Comparison of ENCODE assay signal across 1 cellular context in the genomic region with DNA sequence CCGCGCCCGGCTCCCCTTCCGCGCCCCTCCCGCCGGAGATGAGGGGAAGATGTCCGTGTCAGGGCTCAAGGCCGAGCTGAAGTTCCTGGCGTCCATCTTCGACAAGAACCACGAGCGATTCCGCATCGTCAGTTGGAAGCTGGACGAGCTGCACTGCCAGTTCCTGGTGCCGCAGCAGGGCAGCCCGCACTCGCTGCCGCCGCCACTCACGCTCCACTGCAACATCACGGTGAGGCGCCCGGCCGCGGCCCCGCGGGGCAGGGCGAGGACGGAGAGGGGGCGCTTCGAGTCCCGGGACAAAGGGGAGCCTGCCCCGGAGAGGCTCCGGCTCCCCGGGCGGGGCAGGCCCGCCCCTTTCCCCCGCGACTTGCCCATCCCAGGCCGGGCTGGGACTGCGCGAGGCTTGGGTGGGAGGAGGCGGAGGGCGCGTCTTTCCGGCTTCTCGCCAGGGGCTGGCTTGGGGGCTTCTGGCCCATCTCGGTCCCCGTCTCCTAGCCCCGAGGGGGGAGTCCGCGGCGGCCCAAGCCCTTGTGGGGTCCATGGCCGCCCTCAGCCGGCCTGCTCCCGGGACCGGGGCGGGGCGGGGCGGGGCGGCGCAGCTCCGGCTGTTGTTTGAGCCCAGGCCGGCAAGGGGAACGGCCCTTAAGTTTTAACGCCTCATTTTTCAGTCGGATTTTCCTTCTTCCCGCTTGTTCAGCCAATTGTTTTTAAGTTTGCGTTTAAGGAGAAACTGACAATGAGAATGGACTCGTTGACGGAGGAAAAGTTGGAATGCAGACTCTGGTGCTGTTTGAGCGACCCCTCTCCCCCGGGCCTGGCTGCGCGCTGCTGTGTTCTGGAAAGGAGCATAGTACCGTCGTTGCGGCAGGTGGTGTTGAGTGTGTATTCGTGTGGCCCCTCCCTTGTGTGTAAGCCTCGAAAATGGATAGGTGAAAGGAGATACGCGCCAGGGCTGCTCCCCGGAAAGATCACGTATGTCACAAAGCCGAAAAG.
TF ChIP-seq lines count a peak whose summit lies in the region.

No MANE protein-coding gene starts in this region.

TF ChIP-seq in HepG2, 621 proteins besides CTCF, POLR2A, EP300 and RAD21 (continued from another document):
- TF ChIP-seq, protein P1, sequence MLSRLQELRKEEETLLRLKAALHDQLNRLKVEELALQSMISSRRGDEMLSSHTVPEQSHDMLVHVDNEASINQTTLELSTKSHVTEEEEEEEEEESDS (CRISPR knock-in tag; IDR thresholded peaks at IDR 0.05; ENCODE audit: borderline replicate concordance): 0 out of 2 replicates have a peak, but pooled peaks have one; percentile 13
- TF ChIP-seq ZNF550 (CRISPR knock-in tag; IDR thresholded peaks at IDR 0.05; ENCODE audit: borderline replicate concordance): no peak
- 0 out of 2 replicates have a peak, but pooled peaks have one; percentile 33 for TF ChIP-seq ZNF761 (CRISPR knock-in tag; conservative IDR thresholded peaks at IDR 0.05)
- TF ChIP-seq, protein P2, sequence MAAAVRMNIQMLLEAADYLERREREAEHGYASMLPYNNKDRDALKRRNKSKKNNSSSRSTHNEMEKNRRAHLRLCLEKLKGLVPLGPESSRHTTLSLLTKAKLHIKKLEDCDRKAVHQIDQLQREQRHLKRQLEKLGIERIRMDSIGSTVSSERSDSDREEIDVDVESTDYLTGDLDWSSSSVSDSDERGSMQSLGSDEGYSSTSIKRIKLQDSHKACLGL (CRISPR knock-in tag; IDR thresholded peaks at IDR 0.05): 0 out of 2 replicates have a peak, but pooled peaks have one; percentile 47
- TF ChIP-seq, protein P3, sequence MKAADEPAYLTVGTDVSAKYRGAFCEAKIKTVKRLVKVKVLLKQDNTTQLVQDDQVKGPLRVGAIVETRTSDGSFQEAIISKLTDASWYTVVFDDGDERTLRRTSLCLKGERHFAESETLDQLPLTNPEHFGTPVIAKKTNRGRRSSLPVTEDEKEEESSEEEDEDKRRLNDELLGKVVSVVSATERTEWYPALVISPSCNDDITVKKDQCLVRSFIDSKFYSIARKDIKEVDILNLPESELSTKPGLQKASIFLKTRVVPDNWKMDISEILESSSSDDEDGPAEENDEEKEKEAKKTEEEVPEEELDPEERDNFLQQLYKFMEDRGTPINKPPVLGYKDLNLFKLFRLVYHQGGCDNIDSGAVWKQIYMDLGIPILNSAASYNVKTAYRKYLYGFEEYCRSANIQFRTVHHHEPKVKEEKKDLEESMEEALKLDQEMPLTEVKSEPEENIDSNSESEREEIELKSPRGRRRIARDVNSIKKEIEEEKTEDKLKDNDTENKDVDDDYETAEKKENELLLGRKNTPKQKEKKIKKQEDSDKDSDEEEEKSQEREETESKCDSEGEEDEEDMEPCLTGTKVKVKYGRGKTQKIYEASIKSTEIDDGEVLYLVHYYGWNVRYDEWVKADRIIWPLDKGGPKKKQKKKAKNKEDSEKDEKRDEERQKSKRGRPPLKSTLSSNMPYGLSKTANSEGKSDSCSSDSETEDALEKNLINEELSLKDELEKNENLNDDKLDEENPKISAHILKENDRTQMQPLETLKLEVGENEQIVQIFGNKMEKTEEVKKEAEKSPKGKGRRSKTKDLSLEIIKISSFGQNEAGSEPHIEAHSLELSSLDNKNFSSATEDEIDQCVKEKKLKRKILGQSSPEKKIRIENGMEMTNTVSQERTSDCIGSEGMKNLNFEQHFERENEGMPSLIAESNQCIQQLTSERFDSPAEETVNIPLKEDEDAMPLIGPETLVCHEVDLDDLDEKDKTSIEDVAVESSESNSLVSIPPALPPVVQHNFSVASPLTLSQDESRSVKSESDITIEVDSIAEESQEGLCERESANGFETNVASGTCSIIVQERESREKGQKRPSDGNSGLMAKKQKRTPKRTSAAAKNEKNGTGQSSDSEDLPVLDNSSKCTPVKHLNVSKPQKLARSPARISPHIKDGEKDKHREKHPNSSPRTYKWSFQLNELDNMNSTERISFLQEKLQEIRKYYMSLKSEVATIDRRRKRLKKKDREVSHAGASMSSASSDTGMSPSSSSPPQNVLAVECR (CRISPR knock-in tag; IDR thresholded peaks at IDR 0.05; ENCODE audit: borderline replicate concordance): peak; percentile 56
- TF ChIP-seq, protein P4, sequence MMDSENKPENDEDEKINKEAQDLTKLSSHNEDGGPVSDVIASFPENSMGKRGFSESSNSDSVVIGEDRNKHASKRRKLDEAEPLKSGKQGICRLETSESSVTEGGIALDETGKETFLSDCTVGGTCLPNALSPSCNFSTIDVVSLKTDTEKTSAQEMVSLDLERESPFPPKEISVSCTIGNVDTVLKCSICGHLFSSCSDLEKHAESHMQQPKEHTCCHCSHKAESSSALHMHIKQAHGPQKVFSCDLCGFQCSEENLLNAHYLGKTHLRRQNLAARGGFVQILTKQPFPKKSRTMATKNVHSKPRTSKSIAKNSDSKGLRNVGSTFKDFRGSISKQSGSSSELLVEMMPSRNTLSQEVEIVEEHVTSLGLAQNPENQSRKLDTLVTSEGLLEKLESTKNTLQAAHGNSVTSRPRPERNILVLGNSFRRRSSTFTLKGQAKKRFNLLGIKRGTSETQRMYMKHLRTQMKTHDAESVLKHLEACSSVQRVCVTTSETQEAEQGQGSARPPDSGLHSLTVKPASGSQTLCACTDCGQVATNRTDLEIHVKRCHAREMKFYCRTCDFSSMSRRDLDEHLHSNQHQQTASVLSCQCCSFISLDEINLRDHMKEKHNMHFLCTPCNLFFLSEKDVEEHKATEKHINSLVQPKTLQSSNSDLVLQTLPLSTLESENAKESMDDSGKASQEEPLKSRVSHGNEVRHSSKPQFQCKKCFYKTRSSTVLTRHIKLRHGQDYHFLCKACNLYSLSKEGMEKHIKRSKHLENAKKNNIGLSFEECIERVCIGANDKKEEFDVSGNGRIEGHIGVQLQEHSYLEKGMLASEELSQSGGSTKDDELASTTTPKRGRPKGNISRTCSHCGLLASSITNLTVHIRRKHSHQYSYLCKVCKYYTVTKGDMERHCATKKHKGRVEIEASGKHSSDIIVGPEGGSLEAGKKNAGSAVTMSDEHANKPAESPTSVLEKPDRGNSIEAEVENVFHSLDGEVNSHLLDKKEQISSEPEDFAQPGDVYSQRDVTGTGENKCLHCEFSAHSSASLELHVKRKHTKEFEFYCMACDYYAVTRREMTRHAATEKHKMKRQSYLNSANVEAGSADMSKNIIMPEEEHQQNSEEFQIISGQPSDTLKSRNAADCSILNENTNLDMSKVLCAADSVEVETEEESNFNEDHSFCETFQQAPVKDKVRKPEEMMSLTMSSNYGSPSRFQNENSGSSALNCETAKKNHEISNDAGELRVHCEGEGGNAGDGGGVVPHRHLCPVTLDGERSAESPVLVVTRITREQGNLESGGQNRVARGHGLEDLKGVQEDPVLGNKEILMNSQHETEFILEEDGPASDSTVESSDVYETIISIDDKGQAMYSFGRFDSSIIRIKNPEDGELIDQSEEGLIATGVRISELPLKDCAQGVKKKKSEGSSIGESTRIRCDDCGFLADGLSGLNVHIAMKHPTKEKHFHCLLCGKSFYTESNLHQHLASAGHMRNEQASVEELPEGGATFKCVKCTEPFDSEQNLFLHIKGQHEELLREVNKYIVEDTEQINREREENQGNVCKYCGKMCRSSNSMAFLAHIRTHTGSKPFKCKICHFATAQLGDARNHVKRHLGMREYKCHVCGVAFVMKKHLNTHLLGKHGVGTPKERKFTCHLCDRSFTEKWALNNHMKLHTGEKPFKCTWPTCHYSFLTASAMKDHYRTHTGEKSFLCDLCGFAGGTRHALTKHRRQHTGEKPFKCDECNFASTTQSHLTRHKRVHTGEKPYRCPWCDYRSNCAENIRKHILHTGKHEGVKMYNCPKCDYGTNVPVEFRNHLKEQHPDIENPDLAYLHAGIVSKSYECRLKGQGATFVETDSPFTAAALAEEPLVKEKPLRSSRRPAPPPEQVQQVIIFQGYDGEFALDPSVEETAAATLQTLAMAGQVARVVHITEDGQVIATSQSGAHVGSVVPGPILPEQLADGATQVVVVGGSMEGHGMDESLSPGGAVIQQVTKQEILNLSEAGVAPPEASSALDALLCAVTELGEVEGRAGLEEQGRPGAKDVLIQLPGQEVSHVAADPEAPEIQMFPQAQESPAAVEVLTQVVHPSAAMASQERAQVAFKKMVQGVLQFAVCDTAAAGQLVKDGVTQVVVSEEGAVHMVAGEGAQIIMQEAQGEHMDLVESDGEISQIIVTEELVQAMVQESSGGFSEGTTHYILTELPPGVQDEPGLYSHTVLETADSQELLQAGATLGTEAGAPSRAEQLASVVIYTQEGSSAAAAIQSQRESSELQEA (CRISPR knock-in tag; IDR thresholded peaks at IDR 0.05; ENCODE audit: not compliant biosample characterization): no peak
- TF ChIP-seq ZNF891 (CRISPR knock-in tag; IDR thresholded peaks at IDR 0.05): no peak
- no peak for TF ChIP-seq ZNF790 (CRISPR knock-in tag; IDR thresholded peaks at IDR 0.05; ENCODE audit: borderline replicate concordance)
- TF ChIP-seq ZBTB20 (CRISPR knock-in tag; IDR thresholded peaks at IDR 0.05; ENCODE audit: borderline replicate concordance, low read depth): no peak
- TF ChIP-seq ZNF580 (CRISPR knock-in tag; IDR thresholded peaks at IDR 0.05; ENCODE audit: borderline replicate concordance, low read depth): no peak
- no peak for TF ChIP-seq ZBTB49 (CRISPR knock-in tag; IDR thresholded peaks at IDR 0.05; ENCODE audit: borderline replicate concordance)
